8 cellular contexts compared by ENCODE assay signal in genomic region chr19:17510220-17510993, GRCh38. TPM values are rescaled to one million over a fixed set of nuclear protein-coding genes. Genes with fewer than 3 reads are reported as not detected.
DNase-seq lines count a peak whose midpoint lies in the region; ATAC-seq and TF ChIP-seq lines count a peak whose summit lies in the region.

No MANE protein-coding gene starts in this region.

- peaks cover 31% of the 10 kb centered on the region for H3K36me3 ChIP-seq in RWPE2 (ENCODE audit: low read depth)
- H3K36me3 ChIP-seq in esophagus squamous epithelium, result peaks cover 0 to 13% (median 2%) of the 10 kb centered on the region in 3 donors
- no peaks in the 10 kb centered on the region for H3K36me3 ChIP-seq in prostate gland

- H3K9me3 ChIP-seq in RWPE2 (ENCODE audit: severe bottlenecking), result no peaks in the 10 kb centered on the region
- no peaks in the 10 kb centered on the region for H3K9me3 ChIP-seq in esophagus squamous epithelium
- no peaks in the 10 kb centered on the region for H3K9me3 ChIP-seq in prostate gland

- peaks cover 19% of the 10 kb centered on the region for H3K4me1 ChIP-seq in RWPE2 (ENCODE audit: insufficient read depth, poor library complexity, severe bottlenecking)
- peaks cover 8 to 62% (median 25%) of the 10 kb centered on the region in 3 donors for H3K4me1 ChIP-seq in esophagus squamous epithelium
- H3K4me1 ChIP-seq in prostate gland (replicated peaks), result peaks cover 3% of the 10 kb centered on the region

- H3K4me3 ChIP-seq in RWPE2 (ENCODE audit: severe bottlenecking) (peak overlapping the region; percentile 64), esophagus squamous epithelium (peak overlapping the region; percentile 74 to 99 (median 95)), prostate gland (peak overlapping the region; percentile 93 to 94)

- DNase-seq in ELR (ENCODE audit: low read depth), result peak; percentile 29
- DNase-seq in RWPE2 (ENCODE audit: low spot score), result no peak
- no peak for DNase-seq in esophagus squamous epithelium (lab: John Stamatoyannopoulos, UW)
- DNase-seq in prostate gland (ENCODE audit: low spot score), result no peak
- DNase-seq in SK-N-DZ (ENCODE audit: low spot score), result no peak
- no peak for DNase-seq in HUDEP-2 (lab: John Stamatoyannopoulos, UW; ENCODE audit: unreplicated experiment in 76 of 76)

- peak overlapping the region; percentile 94 for H3K27ac ChIP-seq in RWPE2 (ENCODE audit: poor library complexity, severe bottlenecking)
- H3K27ac ChIP-seq in esophagus squamous epithelium, result peak overlapping the region; percentile 2 to 100 (median 98)
- H3K27ac ChIP-seq in prostate gland, result peak overlapping the region; percentile 98 to 99

- intact Hi-C loops in esophagus squamous epithelium (cut with DNase I) (no loop called here), prostate gland (cut with DNase I) (loop anchor here (5.0 kb wide), 1 partner anchor 38 kb away; the partner anchor contains the start of gene SLC27A1)

- TF ChIP-seq POLR2A in esophagus squamous epithelium (IDR thresholded peaks at IDR 0.05) (no peak), prostate gland (IDR thresholded peaks at IDR 0.05) (no peak)

- ATAC-seq in RWPE2 (ENCODE audit: low read depth), result no peak
- no peak for ATAC-seq in HG03439 (IDR thresholded peaks at IDR 0.05; ENCODE audit: unreplicated experiment)
- ATAC-seq in HG03135 (IDR thresholded peaks at IDR 0.05; ENCODE audit: unreplicated experiment), result no peak

- 38 to 41% methylated on average over 13 of the region's 13 CpGs for WGBS in esophagus squamous epithelium, 2 donors
- 47% methylated on average over 13 of the region's 13 CpGs for WGBS in prostate gland

- no peaks in the 10 kb centered on the region for H3K27me3 ChIP-seq in RWPE2 (ENCODE audit: insufficient read depth, poor library complexity, severe bottlenecking)
- no peaks in the 10 kb centered on the region for H3K27me3 ChIP-seq in esophagus squamous epithelium
- H3K27me3 ChIP-seq in prostate gland (replicated peaks; ENCODE audit: insufficient read depth), result no peaks in the 10 kb centered on the region

- TF ChIP-seq CTCF in RWPE2 (IDR thresholded peaks at IDR 0.05; ENCODE audit: poor library complexity, severe bottlenecking) (no peak), esophagus squamous epithelium (IDR thresholded peaks at IDR 0.05) (no peak), prostate gland (IDR thresholded peaks at IDR 0.05) (no peak)

RNA-seq across cellular contexts. Expression of gene PGLS, which starts 1.0 kb away (rescaled TPM):
- 100 to 1,000 TPM in 1 of 4 donors, 10 to 100 TPM in 3; 84.5 to 104 (median 92.5) TPM for total RNA-seq in esophagus squamous epithelium
- total RNA-seq in prostate gland, result 100 to 1,000 TPM; 120 to 129 TPM
- 50.8 and 54.2 TPM in 2 replicates for polyA plus RNA-seq in SK-N-DZ (2014; cell fraction: cytosol; rRNA removed)
- polyA plus RNA-seq in SK-N-DZ (2014; cell fraction: nucleus; rRNA removed), result 40.2 and 48.6 TPM in 2 replicates

RNA-seq across cellular contexts. Expression of gene SLC27A1, which starts 40.1 kb away (rescaled TPM):
- total RNA-seq in esophagus squamous epithelium (10 to 100 TPM in 1 of 4 donors, 1 to 10 TPM in 3; 4.1 to 19.5 (median 8.7) TPM), prostate gland (10 to 100 TPM; 73.3 to 78.7 TPM)
- polyA plus RNA-seq in SK-N-DZ (2014; cell fraction: cytosol; rRNA removed), result 3.6 and 5.5 TPM in 2 replicates
- 10.8 and 19.5 TPM in 2 replicates for polyA plus RNA-seq in SK-N-DZ (2014; cell fraction: nucleus; rRNA removed)

RNA-seq across cellular contexts. Expression of gene COLGALT1, which starts 45.0 kb away (rescaled TPM):
- 10 to 100 TPM; 23.1 to 51.9 (median 35.6) TPM for total RNA-seq in esophagus squamous epithelium
- 10 to 100 TPM; 29.3 to 85.1 TPM for total RNA-seq in prostate gland
- 34.4 and 39.1 TPM in 2 replicates for polyA plus RNA-seq in SK-N-DZ (2014; cell fraction: cytosol; rRNA removed)
- 36.3 and 44.9 TPM in 2 replicates for polyA plus RNA-seq in SK-N-DZ (2014; cell fraction: nucleus; rRNA removed)

RNA-seq across cellular contexts. Expression of gene NXNL1, which starts 49.7 kb away (rescaled TPM):
- total RNA-seq in esophagus squamous epithelium (not detected), prostate gland (not detected)
- not detected in 2 replicates for polyA plus RNA-seq in SK-N-DZ (2014; cell fraction: cytosol; rRNA removed)
- polyA plus RNA-seq in SK-N-DZ (2014; cell fraction: nucleus; rRNA removed), result not detected in 2 replicates
